13 cellular contexts compared by ENCODE assay signal in genomic region chr2:73938761-73939352, GRCh38. TPM values are rescaled to one million over a fixed set of nuclear protein-coding genes. Genes with fewer than 3 reads are reported as not detected.
DNase-seq lines count a peak whose midpoint lies in the region; ATAC-seq, FAIRE-seq and TF ChIP-seq lines count a peak whose summit lies in the region.
"Had no signal": no experiment of that assay in that cellular context is flagged by ENCODE, and none has a peak within 500 bp of the region (broad histone marks: within the 10 kb centered on the region; RNA-seq: fewer than 3 reads in every experiment).

No MANE protein-coding gene starts in this region.

- POLR2A ChIA-PET in MCF 10A (lab: Yijun Ruan, JAX) = interaction anchor here (0.5 to 3.4 kb wide), 14 partner anchors 9 to 208 kb away, joined by 3 to 30 read pairs (median 5); partner anchors contain the start of genes DGUOK, STAMBP and TET3
- POLR2A ChIA-PET in activated CD8-positive, alpha-beta T cell treated with anti-CD3 and anti-CD28 coated beads, Interleukin-2, amount 10 ng/mL, durations not matched to agents 7 days and 5 days (lab: Charles Lee) = interaction anchor here (0.6 to 3.0 kb wide), 4 partner anchors 10 to 208 kb away, joined by 3 to 12 read pairs (median 3); partner anchors contain the start of genes BOLA3 and DGUOK

- H3K9me3 Mint-ChIP-seq in MCF 10A (ENCODE audit: unreplicated experiment) = no peaks in the 10 kb centered on the region
- H3K9me3 Mint-ChIP-seq in activated CD8-positive, alpha-beta T cell treated with anti-CD3 and anti-CD28 coated beads, Interleukin-2, amount 10 ng/mL, durations not matched to agents 7 days and 5 days (ENCODE audit: insufficient read depth) = no peaks in the 10 kb centered on the region

- peaks cover 38% of the 10 kb centered on the region for H3K4me1 Mint-ChIP-seq in MCF 10A (ENCODE audit: insufficient read depth, unreplicated experiment)
- peaks cover 46% of the 10 kb centered on the region for H3K4me1 Mint-ChIP-seq in activated CD8-positive, alpha-beta T cell treated with anti-CD3 and anti-CD28 coated beads, Interleukin-2, amount 10 ng/mL, durations not matched to agents 7 days and 5 days (ENCODE audit: low read depth)

- peak overlapping the region; percentile 91 for H3K27ac Mint-ChIP-seq in MCF 10A (ENCODE audit: low read depth, unreplicated experiment)
- H3K27ac Mint-ChIP-seq in activated CD8-positive, alpha-beta T cell treated with anti-CD3 and anti-CD28 coated beads, Interleukin-2, amount 10 ng/mL, durations not matched to agents 7 days and 5 days = no peak overlapping the region

- DNase-seq in MCF 10A (ENCODE audit: unreplicated experiment) (no peak), breast epithelium (ENCODE audit: low spot score in 2 of 2) (no peak), fibroblast of pulmonary artery (ENCODE audit: low read depth) (peak; percentile 48), urothelium cell line (ENCODE audit: low spot score) (peak; percentile 21), D721Med (ENCODE audit: insufficient read length, low spot score) (no peak), NCI-H524 (lab: John Stamatoyannopoulos, UW) (no peak)
- no peak for DNase-seq in activated CD8-positive, alpha-beta T cell treated with anti-CD3 and anti-CD28 coated beads, Interleukin-2, amount 10 ng/mL, durations not matched to agents 7 days and 5 days
- DNase-seq: effector CD8-positive, alpha-beta T cell; MM.1S; NCI-H774 had no signal

- H3K36me3 Mint-ChIP-seq in MCF 10A (ENCODE audit: insufficient read depth, unreplicated experiment) = peaks cover 66% of the 10 kb centered on the region
- H3K36me3 Mint-ChIP-seq in activated CD8-positive, alpha-beta T cell treated with anti-CD3 and anti-CD28 coated beads, Interleukin-2, amount 10 ng/mL, durations not matched to agents 7 days and 5 days (ENCODE audit: low read depth) = peaks cover 59% of the 10 kb centered on the region

- H3K4me3 ChIP-seq in breast epithelium = no peak overlapping the region
- H3K4me3 ChIP-seq in fibroblast of pulmonary artery (replicated peaks; ENCODE audit: low read depth, low read length) = no peak overlapping the region
- H3K4me3 ChIP-seq: pancreas had no signal

- no peak for TF ChIP-seq CTCF in MCF 10A (IDR thresholded peaks at IDR 0.05; ENCODE audit: unreplicated experiment)
- no peak for TF ChIP-seq CTCF in breast epithelium (IDR thresholded peaks at IDR 0.05)
- TF ChIP-seq CTCF in fibroblast of pulmonary artery (IDR thresholded peaks at IDR 0.05; ENCODE audit: low read length, missing control alignments) = no peak
- TF ChIP-seq CTCF in D721Med (IDR thresholded peaks at IDR 0.05; ENCODE audit: insufficient read depth, missing control alignments) = no peak

- intact Hi-C loops in MCF 10A (cut with micrococcal nuclease) (loop anchor here (1.0 to 5.0 kb wide), 4 partner anchors 43 to 208 kb away; partner anchors contain the start of genes BOLA3 and TET3), breast epithelium (cut with DNase I; ENCODE audit: low total_unique reads) (no loop called here)

- CTCF ChIA-PET in MCF 10A (lab: Yijun Ruan, JAX) = interaction anchor here (0.5 to 2.5 kb wide), 18 partner anchors 8 to 396 kb away, joined by 3 to 10 read pairs (median 4); partner anchors contain the start of gene STAMBP
- CTCF ChIA-PET in activated CD8-positive, alpha-beta T cell treated with anti-CD3 and anti-CD28 coated beads, Interleukin-2, amount 10 ng/mL, durations not matched to agents 7 days and 5 days (lab: Charles Lee) = interaction anchor here (0.5 to 1.9 kb wide), 10 partner anchors 9 to 212 kb away, joined by 3 to 7 read pairs (median 4); partner anchors contain the start of gene STAMBP

- FAIRE-seq in urothelium cell line (lab: Jason Lieb, UNC) (no peak), D721Med (lab: Jason Lieb, UNC) (no peak)
- FAIRE-seq: GM18507, pancreas had no signal

- peak; percentile 60 for ATAC-seq in activated CD8-positive, alpha-beta T cell treated with anti-CD3 and anti-CD28 coated beads, Interleukin-2, amount 10 ng/mL, durations not matched to agents 7 days and 5 days
- no peak for ATAC-seq in GM19035 (IDR thresholded peaks at IDR 0.05; ENCODE audit: unreplicated experiment)

- H3K36me3 ChIP-seq in breast epithelium = no peaks in the 10 kb centered on the region
- H3K36me3 ChIP-seq: pancreas had no signal

- no peaks in the 10 kb centered on the region for H3K27me3 Mint-ChIP-seq in MCF 10A (ENCODE audit: insufficient read depth, unreplicated experiment)
- no peaks in the 10 kb centered on the region for H3K27me3 Mint-ChIP-seq in activated CD8-positive, alpha-beta T cell treated with anti-CD3 and anti-CD28 coated beads, Interleukin-2, amount 10 ng/mL, durations not matched to agents 7 days and 5 days (ENCODE audit: low read depth)

- H3K9me3 ChIP-seq in breast epithelium = no peaks in the 10 kb centered on the region
- H3K9me3 ChIP-seq: pancreas had no signal

- no peaks in the 10 kb centered on the region for H3K4me1 ChIP-seq in breast epithelium
- H3K4me1 ChIP-seq: pancreas had no signal

- H3K4me3 Mint-ChIP-seq in MCF 10A (ENCODE audit: unreplicated experiment) = no peak overlapping the region
- no peak overlapping the region for H3K4me3 Mint-ChIP-seq in activated CD8-positive, alpha-beta T cell treated with anti-CD3 and anti-CD28 coated beads, Interleukin-2, amount 10 ng/mL, durations not matched to agents 7 days and 5 days

- BruUV-seq in MCF 10A (replicated peaks; lab: Mats Ljungman, UMichigan) = no TSS peak

- peak overlapping the region in 1 of 2 donors; percentile 10 for H3K27ac ChIP-seq in breast epithelium
- H3K27ac ChIP-seq: pancreas had no signal

- no peak for TF ChIP-seq POLR2A in breast epithelium (IDR thresholded peaks at IDR 0.05)

- no peaks in the 10 kb centered on the region for H3K27me3 ChIP-seq in breast epithelium
- H3K27me3 ChIP-seq: pancreas had no signal

RNA-seq across cellular contexts. Expression of gene DGUOK, which starts 12.2 kb away (rescaled TPM):
- 74.4 and 92.3 TPM in 2 replicates for total RNA-seq in MCF 10A (2022)
- total RNA-seq in breast epithelium = 10 to 100 TPM; 35.4 to 45.7 (median 42.3) TPM
- total RNA-seq in activated CD8-positive, alpha-beta T cell treated with anti-CD3 and anti-CD28 coated beads, Interleukin-2, amount 10 ng/mL, durations not matched to agents 7 days and 5 days = 10 to 100 TPM; 71.5 to 72.1 TPM

RNA-seq across cellular contexts. Expression of gene TET3, which starts 45.9 kb away (rescaled TPM):
- total RNA-seq in MCF 10A (2022) = 15.0 and 17.5 TPM in 2 replicates
- 10 to 100 TPM in 1 of 3 donors, 1 to 10 TPM in 2; 7.9 to 13.2 (median 9.8) TPM for total RNA-seq in breast epithelium
- total RNA-seq in activated CD8-positive, alpha-beta T cell treated with anti-CD3 and anti-CD28 coated beads, Interleukin-2, amount 10 ng/mL, durations not matched to agents 7 days and 5 days = 10 to 100 TPM; 20.4 to 20.9 TPM

RNA-seq across cellular contexts. Expression of gene ACTG2, which starts 46.0 kb away (rescaled TPM):
- not detected in 2 replicates for total RNA-seq in MCF 10A (2022)
- total RNA-seq in breast epithelium = 100 to 1,000 TPM in 1 of 3 donors, 10 to 100 TPM in 1, 1 to 10 TPM in 1; 3.8 to 108 (median 54.6) TPM
- total RNA-seq in activated CD8-positive, alpha-beta T cell treated with anti-CD3 and anti-CD28 coated beads, Interleukin-2, amount 10 ng/mL, durations not matched to agents 7 days and 5 days = under 1 TPM in 1 of 2 experiments, not detected in 1; 0.81 TPM

Comparison
In these comparisons a context has a peak if more than half of its experiments do, and no peak if none do; other contexts are left out.
1. DNase-seq: peak in fibroblast of pulmonary artery (single experiment) and urothelium cell line (single experiment); none in MCF 10A (single experiment), breast epithelium (0 of 2), activated CD8-positive, alpha-beta T cell treated with anti-CD3 and anti-CD28 coated beads, Interleukin-2, amount 10 ng/mL, durations not matched to agents 7 days and 5 days (single experiment), D721Med (single experiment) and NCI-H524 (0 of 2).